Comparison of ENCODE assay signal across 1 cellular context in genomic region chr6:31806470-31807272, GRCh38.
TF ChIP-seq lines count a peak whose summit lies in the region.

Gene LSM2 (minus strand): TSS chr6:31806966. CDS start chr6:31806757, 209 bp downstream.

TF ChIP-seq in HepG2, 621 proteins besides CTCF, POLR2A, EP300 and RAD21 (continued from another document and continues in another):
- TF ChIP-seq, protein P1, sequence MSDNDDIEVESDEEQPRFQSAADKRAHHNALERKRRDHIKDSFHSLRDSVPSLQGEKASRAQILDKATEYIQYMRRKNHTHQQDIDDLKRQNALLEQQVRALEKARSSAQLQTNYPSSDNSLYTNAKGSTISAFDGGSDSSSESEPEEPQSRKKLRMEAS (IDR thresholded peaks at IDR 0.05), result peak; percentile 95
- TF ChIP-seq, protein P2, sequence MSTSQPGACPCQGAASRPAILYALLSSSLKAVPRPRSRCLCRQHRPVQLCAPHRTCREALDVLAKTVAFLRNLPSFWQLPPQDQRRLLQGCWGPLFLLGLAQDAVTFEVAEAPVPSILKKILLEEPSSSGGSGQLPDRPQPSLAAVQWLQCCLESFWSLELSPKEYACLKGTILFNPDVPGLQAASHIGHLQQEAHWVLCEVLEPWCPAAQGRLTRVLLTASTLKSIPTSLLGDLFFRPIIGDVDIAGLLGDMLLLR (CRISPR knock-in tag; IDR thresholded peaks at IDR 0.05), result peak; percentile 86
- TF ChIP-seq PRDM4 (CRISPR knock-in tag; IDR thresholded peaks at IDR 0.05; ENCODE audit: borderline replicate concordance) (no peak), ZSCAN29 (CRISPR knock-in tag; conservative IDR thresholded peaks at IDR 0.05) (peak; percentile 97), ZNF484 (CRISPR knock-in tag; IDR thresholded peaks at IDR 0.05; ENCODE audit: borderline replicate concordance, low read depth) (peak; percentile 54; the same call in 1 of the 2 replicates), TFDP2 (CRISPR knock-in tag; IDR thresholded peaks at IDR 0.05) (peak; percentile 87), ZNF691 (CRISPR knock-in tag; IDR thresholded peaks at IDR 0.05; ENCODE audit: borderline replicate concordance, low read depth) (peak; percentile 99), ZNF614 (CRISPR knock-in tag; IDR thresholded peaks at IDR 0.05; ENCODE audit: borderline replicate concordance) (peak; percentile 75; the same call in 1 of the 2 replicates), BCL6 (CRISPR knock-in tag; IDR thresholded peaks at IDR 0.05) (peak; percentile 73), MAZ (IDR thresholded peaks at IDR 0.05; ENCODE audit: borderline replicate concordance, low read depth, low read length) (peak; percentile 84; the same call in 1 of the 2 replicates), MAZ (CRISPR knock-in tag; IDR thresholded peaks at IDR 0.05; ENCODE audit: low read depth) (peak; percentile 95), ZNF891 (CRISPR knock-in tag; IDR thresholded peaks at IDR 0.05) (peak; percentile 93), ZNF546 (CRISPR knock-in tag; conservative IDR thresholded peaks at IDR 0.05) (peak; percentile 89; the same call in 1 of the 2 replicates), ZNF773 (CRISPR knock-in tag; IDR thresholded peaks at IDR 0.05; ENCODE audit: borderline replicate concordance) (0 out of 2 replicates have a peak, but pooled peaks have one; percentile 44), PRPF4 (IDR thresholded peaks at IDR 0.05; ENCODE audit: low read depth, low read length, poor library complexity, severe bottlenecking) (no peak), GTF3A (CRISPR knock-in tag; conservative IDR thresholded peaks at IDR 0.05) (peak; percentile 97; the same call in 1 of the 2 replicates), ZNF34 (CRISPR knock-in tag; IDR thresholded peaks at IDR 0.05; ENCODE audit: borderline replicate concordance) (0 out of 2 replicates have a peak, but pooled peaks have one; percentile 74), ZSCAN20 (CRISPR knock-in tag; IDR thresholded peaks at IDR 0.05; ENCODE audit: borderline replicate concordance) (peak; percentile 94), ARHGAP35 (CRISPR knock-in tag; IDR thresholded peaks at IDR 0.05; ENCODE audit: borderline replicate concordance) (peak; percentile 84; the same call in 1 of the 2 replicates), MEIS2 (CRISPR knock-in tag; IDR thresholded peaks at IDR 0.05) (peak; percentile 63), ZFAT (CRISPR knock-in tag; conservative IDR thresholded peaks at IDR 0.05) (no peak), MAFF (IDR thresholded peaks at IDR 0.05; ENCODE audit: low read depth, low read length) (no peak), IRF9 (CRISPR knock-in tag; IDR thresholded peaks at IDR 0.05; ENCODE audit: borderline replicate concordance) (peak; percentile 97), SMARCE1 (IDR thresholded peaks at IDR 0.05; ENCODE audit: borderline replicate concordance) (no peak), RBM39 (IDR thresholded peaks at IDR 0.05; ENCODE audit: low read depth, low read length, poor library complexity, severe bottlenecking) (peak; percentile 91), PLRG1 (conservative IDR thresholded peaks at IDR 0.05) (no peak), NBN (conservative IDR thresholded peaks at IDR 0.05) (no peak), SALL1 (CRISPR knock-in tag; IDR thresholded peaks at IDR 0.05) (peak; percentile 97), ZSCAN30 (CRISPR knock-in tag; IDR thresholded peaks at IDR 0.05) (peak; percentile 19; the same call in 1 of the 2 replicates), FLYWCH1 (CRISPR knock-in tag; IDR thresholded peaks at IDR 0.05) (no peak), ZNF512 (CRISPR knock-in tag; IDR thresholded peaks at IDR 0.05) (no peak)
- TF ChIP-seq, protein P3, sequence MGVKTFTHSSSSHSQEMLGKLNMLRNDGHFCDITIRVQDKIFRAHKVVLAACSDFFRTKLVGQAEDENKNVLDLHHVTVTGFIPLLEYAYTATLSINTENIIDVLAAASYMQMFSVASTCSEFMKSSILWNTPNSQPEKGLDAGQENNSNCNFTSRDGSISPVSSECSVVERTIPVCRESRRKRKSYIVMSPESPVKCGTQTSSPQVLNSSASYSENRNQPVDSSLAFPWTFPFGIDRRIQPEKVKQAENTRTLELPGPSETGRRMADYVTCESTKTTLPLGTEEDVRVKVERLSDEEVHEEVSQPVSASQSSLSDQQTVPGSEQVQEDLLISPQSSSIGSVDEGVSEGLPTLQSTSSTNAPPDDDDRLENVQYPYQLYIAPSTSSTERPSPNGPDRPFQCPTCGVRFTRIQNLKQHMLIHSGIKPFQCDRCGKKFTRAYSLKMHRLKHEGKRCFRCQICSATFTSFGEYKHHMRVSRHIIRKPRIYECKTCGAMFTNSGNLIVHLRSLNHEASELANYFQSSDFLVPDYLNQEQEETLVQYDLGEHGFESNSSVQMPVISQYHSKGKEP (CRISPR knock-in tag; IDR thresholded peaks at IDR 0.05), result no peak
- TF ChIP-seq, protein P4, sequence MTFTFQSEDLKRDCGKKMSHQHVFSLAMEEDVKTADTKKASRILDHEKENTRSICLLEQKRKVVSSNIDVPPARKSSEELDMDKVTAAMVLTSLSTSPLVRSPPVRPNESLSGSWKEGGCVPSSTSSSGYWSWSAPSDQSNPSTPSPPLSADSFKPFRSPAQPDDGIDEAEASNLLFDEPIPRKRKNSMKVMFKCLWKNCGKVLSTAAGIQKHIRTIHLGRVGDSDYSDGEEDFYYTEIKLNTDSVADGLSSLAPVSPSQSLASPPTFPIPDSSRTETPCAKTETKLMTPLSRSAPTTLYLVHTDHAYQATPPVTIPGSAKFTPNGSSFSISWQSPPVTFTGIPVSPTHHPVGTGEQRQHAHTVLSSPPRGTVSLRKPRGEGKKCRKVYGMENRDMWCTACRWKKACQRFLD (CRISPR knock-in tag; IDR thresholded peaks at IDR 0.05; ENCODE audit: borderline replicate concordance), result peak; percentile 84; the same call in 1 of the 2 replicates
- TF ChIP-seq, protein P5, sequence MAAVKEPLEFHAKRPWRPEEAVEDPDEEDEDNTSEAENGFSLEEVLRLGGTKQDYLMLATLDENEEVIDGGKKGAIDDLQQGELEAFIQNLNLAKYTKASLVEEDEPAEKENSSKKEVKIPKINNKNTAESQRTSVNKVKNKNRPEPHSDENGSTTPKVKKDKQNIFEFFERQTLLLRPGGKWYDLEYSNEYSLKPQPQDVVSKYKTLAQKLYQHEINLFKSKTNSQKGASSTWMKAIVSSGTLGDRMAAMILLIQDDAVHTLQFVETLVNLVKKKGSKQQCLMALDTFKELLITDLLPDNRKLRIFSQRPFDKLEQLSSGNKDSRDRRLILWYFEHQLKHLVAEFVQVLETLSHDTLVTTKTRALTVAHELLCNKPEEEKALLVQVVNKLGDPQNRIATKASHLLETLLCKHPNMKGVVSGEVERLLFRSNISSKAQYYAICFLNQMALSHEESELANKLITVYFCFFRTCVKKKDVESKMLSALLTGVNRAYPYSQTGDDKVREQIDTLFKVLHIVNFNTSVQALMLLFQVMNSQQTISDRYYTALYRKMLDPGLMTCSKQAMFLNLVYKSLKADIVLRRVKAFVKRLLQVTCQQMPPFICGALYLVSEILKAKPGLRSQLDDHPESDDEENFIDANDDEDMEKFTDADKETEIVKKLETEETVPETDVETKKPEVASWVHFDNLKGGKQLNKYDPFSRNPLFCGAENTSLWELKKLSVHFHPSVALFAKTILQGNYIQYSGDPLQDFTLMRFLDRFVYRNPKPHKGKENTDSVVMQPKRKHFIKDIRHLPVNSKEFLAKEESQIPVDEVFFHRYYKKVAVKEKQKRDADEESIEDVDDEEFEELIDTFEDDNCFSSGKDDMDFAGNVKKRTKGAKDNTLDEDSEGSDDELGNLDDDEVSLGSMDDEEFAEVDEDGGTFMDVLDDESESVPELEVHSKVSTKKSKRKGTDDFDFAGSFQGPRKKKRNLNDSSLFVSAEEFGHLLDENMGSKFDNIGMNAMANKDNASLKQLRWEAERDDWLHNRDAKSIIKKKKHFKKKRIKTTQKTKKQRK (IDR thresholded peaks at IDR 0.05; ENCODE audit: low read length), result no peak
- TF ChIP-seq, protein P6, sequence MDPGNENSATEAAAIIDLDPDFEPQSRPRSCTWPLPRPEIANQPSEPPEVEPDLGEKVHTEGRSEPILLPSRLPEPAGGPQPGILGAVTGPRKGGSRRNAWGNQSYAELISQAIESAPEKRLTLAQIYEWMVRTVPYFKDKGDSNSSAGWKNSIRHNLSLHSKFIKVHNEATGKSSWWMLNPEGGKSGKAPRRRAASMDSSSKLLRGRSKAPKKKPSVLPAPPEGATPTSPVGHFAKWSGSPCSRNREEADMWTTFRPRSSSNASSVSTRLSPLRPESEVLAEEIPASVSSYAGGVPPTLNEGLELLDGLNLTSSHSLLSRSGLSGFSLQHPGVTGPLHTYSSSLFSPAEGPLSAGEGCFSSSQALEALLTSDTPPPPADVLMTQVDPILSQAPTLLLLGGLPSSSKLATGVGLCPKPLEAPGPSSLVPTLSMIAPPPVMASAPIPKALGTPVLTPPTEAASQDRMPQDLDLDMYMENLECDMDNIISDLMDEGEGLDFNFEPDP (CRISPR knock-in tag; conservative IDR thresholded peaks at IDR 0.05), result no peak
